11 cellular contexts compared by ENCODE assay signal in the genomic region with DNA sequence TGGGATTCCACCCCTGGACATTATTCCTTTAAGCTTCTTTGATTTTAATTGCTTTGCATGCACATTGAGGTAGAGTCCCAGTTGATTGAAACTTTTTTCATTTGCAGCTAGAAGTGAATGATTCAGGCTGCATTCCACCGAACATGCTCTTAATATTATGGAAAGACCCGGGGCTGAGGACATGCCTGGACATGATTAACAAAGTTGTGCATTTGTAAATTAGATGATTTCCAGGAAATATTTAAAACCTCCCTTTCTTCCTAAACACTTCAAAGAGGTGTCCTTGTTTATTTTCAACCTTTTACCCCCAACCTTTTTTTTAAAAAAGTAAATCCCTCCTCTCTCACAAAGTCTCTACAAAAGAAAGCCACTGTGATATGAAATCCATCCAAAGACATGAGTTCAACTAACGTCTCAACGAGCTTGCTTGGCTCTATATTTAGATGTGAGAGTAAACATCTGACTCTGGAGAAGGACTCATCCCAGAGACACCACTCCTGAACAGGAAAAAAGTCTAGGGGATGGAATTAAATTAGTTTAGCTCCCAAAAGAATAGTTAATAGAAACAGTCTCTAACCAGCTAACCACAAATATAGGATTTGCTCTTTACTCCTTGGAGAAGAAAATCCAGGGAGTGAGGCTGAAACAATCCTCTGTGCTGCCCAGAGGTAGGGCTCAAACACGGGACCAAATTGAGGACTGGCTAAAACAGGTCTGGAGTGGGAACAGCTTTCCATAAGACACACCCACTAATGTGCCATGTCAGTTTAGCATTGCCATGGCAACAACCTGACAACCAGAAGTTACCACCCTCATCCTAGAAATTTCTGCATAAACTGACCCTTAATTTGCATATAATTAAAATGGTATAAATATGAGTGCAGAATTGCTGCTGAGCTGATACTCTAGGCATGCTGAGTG.
A peak's percentile ranks its signal among the peaks of the same experiment; 100 is the strongest.
DNase-seq lines count a peak whose midpoint lies in the region; ATAC-seq and TF ChIP-seq lines count a peak whose summit lies in the region.
"Had no signal": no experiment of that assay in that cellular context is flagged by ENCODE, and none has a peak within 500 bp of the region (broad histone marks: within the 10 kb centered on the region; RNA-seq: fewer than 3 reads in every experiment).

No MANE protein-coding gene starts in this region.

- no peak overlapping the region for H3K4me3 Mint-ChIP-seq in nephron
- H3K4me3 Mint-ChIP-seq in activated T-helper 2 cell treated with anti-CD3 and anti-CD28 coated beads, Interferon-gamma antibody, Interleukin-2, Interleukin-4, amounts not matched to agents 10 μg/mL and 5 μg/mL and 100 μg/mL, durations not matched to agents 14 hours and 24 hours and 36 hours (ENCODE audit: low read depth), result no peak overlapping the region

- peak overlapping the region; percentile 31 to 69 (median 65) for H3K27ac Mint-ChIP-seq in nephron
- H3K27ac Mint-ChIP-seq in activated T-helper 2 cell treated with anti-CD3 and anti-CD28 coated beads, Interferon-gamma antibody, Interleukin-2, Interleukin-4, amounts not matched to agents 10 μg/mL and 5 μg/mL and 100 μg/mL, durations not matched to agents 14 hours and 24 hours and 36 hours, result no peak overlapping the region

- H3K4me3 ChIP-seq in AG10803 (ENCODE audit: low read length), result no peak overlapping the region
- no peak overlapping the region for H3K4me3 ChIP-seq in dorsolateral prefrontal cortex

- H3K9me3 Mint-ChIP-seq in nephron, result peaks cover 20% of the 10 kb centered on the region
- H3K9me3 Mint-ChIP-seq in activated T-helper 2 cell treated with anti-CD3 and anti-CD28 coated beads, Interferon-gamma antibody, Interleukin-2, Interleukin-4, amounts not matched to agents 10 μg/mL and 5 μg/mL and 100 μg/mL, durations not matched to agents 14 hours and 24 hours and 36 hours, result peaks cover 14% of the 10 kb centered on the region

- peak; percentile 70 for DNase-seq in AG10803 (ENCODE audit: low read depth)
- peak; percentile 24 for DNase-seq in NCI-H774 (lab: John Stamatoyannopoulos, UW)
- DNase-seq in dorsolateral prefrontal cortex, result no peak
- DNase-seq in activated T-helper 2 cell treated with anti-CD3 and anti-CD28 coated beads, Interferon-gamma antibody, Interleukin-2, Interleukin-4, amounts not matched to agents 10 μg/mL and 5 μg/mL and 100 μg/mL, durations not matched to agents 14 hours and 24 hours and 36 hours (ENCODE audit: low spot score), result no peak
- no peak for DNase-seq in activated CD8-positive, alpha-beta memory T cell treated with anti-CD3 and anti-CD28 coated beads for 24 hours
- DNase-seq: left cardiac atrium, NCI-H2171 treated with DMSO at 0.1 percent for 48 hours, substantia nigra had no signal

- no peak for TF ChIP-seq CTCF in AG10803 (conservative IDR thresholded peaks at IDR 0.05; ENCODE audit: low read length)
- TF ChIP-seq CTCF in nephron (IDR thresholded peaks at IDR 0.05; ENCODE audit: unreplicated experiment in 3 of 3), result no peak
- no peak for TF ChIP-seq CTCF in dorsolateral prefrontal cortex (IDR thresholded peaks at IDR 0.05 in 54 of 56, conservative IDR thresholded peaks at IDR 0.05 in 2 of 56; ENCODE audit: low read depth in 1 of 56, partially characterized antibody in 56 of 56)

- ATAC-seq in esophagus mucosa, result peak; percentile 31
- no peak for ATAC-seq in GM19397 (IDR thresholded peaks at IDR 0.05; ENCODE audit: unreplicated experiment)

- H3K27ac ChIP-seq in dorsolateral prefrontal cortex, result peak overlapping the region in 1 of 59 donors; percentile 2

- H3K36me3 Mint-ChIP-seq in nephron (ENCODE audit: low read depth), result peaks cover 22% of the 10 kb centered on the region
- peaks cover 10% of the 10 kb centered on the region for H3K36me3 Mint-ChIP-seq in activated T-helper 2 cell treated with anti-CD3 and anti-CD28 coated beads, Interferon-gamma antibody, Interleukin-2, Interleukin-4, amounts not matched to agents 10 μg/mL and 5 μg/mL and 100 μg/mL, durations not matched to agents 14 hours and 24 hours and 36 hours (ENCODE audit: low read depth)

- intact Hi-C loops in dorsolateral prefrontal cortex (cut with DNase I), result no loop called here
- intact Hi-C loops in activated T-helper 2 cell treated with anti-CD3 and anti-CD28 coated beads, Interferon-gamma antibody, Interleukin-2, Interleukin-4, amounts not matched to agents 10 μg/mL and 5 μg/mL and 100 μg/mL, durations not matched to agents 14 hours and 24 hours and 36 hours (cut with micrococcal nuclease), result loop anchor here (5.0 kb wide), 1 partner anchor 36 kb away; no protein-coding TSS in a partner anchor

- no peaks in the 10 kb centered on the region for H3K27me3 Mint-ChIP-seq in nephron (ENCODE audit: low read depth)
- no peaks in the 10 kb centered on the region for H3K27me3 Mint-ChIP-seq in activated T-helper 2 cell treated with anti-CD3 and anti-CD28 coated beads, Interferon-gamma antibody, Interleukin-2, Interleukin-4, amounts not matched to agents 10 μg/mL and 5 μg/mL and 100 μg/mL, durations not matched to agents 14 hours and 24 hours and 36 hours (ENCODE audit: low read depth)

- no peaks in the 10 kb centered on the region for H3K27me3 ChIP-seq in dorsolateral prefrontal cortex

- peaks cover 51% of the 10 kb centered on the region for H3K4me1 Mint-ChIP-seq in nephron
- H3K4me1 Mint-ChIP-seq in activated T-helper 2 cell treated with anti-CD3 and anti-CD28 coated beads, Interferon-gamma antibody, Interleukin-2, Interleukin-4, amounts not matched to agents 10 μg/mL and 5 μg/mL and 100 μg/mL, durations not matched to agents 14 hours and 24 hours and 36 hours (ENCODE audit: low read depth), result peaks cover 27% of the 10 kb centered on the region

Comparison
In these comparisons a context has a peak if more than half of its experiments do, and no peak if none do; other contexts are left out.
1. DNase-seq: peak in AG10803 (single experiment) and NCI-H774 (single experiment); none in dorsolateral prefrontal cortex (0 of 10), activated T-helper 2 cell treated with anti-CD3 and anti-CD28 coated beads, Interferon-gamma antibody, Interleukin-2, Interleukin-4, amounts not matched to agents 10 μg/mL and 5 μg/mL and 100 μg/mL, durations not matched to agents 14 hours and 24 hours and 36 hours (single experiment) and activated CD8-positive, alpha-beta memory T cell treated with anti-CD3 and anti-CD28 coated beads for 24 hours (single experiment).